ENCODE assay signal across 16 cellular contexts in the genomic region with DNA sequence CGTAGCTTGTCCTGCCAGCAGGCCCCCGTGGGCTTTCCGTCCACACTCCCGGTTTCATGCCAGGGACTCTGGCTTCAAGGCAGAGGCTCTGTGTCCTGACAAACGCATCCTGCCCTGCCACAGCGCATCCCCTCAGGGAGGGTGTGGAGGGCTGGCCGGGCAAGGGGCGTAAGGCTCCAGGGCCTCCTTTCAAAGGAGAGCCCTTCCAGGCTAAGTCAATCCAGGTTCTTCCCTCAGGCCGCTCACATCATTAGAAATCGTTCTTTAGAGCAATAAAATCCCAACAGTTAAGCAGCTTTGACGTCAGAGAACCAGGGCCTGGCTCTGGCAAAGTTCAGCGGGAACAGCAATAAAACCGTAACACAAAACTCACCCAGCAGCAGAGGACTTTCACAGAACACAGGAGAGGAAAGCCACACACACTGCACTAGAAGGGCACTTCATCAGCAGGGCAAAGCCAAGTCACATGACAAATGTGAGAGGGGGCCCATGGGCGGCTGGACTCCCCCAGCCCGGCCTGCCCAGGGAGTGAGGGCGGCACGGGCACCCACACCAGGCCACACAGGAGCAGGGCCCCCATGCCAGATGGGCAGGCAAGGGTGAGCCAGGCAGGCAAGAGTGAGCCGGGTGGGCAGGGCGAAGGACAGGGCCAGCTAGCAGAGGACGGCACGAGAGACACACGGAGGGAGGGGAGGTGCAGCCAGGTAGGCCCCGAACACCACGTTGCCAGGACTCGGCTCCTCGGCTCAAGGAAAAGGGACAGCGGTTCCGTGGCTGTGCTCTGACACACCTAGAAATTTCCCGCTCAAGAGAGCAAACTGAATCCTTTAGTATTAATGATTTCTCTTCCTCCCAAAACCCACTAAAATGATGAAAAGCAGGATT. TPM values are rescaled to one million over a fixed set of nuclear protein-coding genes. Genes with fewer than 3 reads are reported as not detected.
A peak's percentile ranks its signal among the peaks of the same experiment; 100 is the strongest.
DNase-seq lines count a peak whose midpoint lies in the region; ATAC-seq, FAIRE-seq and TF ChIP-seq lines count a peak whose summit lies in the region.
"Had no signal": no experiment of that assay in that cellular context is flagged by ENCODE, and none has a peak within 500 bp of the region (broad histone marks: within the 10 kb centered on the region; RNA-seq: fewer than 3 reads in every experiment).

No MANE protein-coding gene starts in this region.

- intact Hi-C loops in Right ventricle myocardium superior (cut with DNase I), result no loop called here
- intact Hi-C loops in pancreas (cut with DNase I), result no loop called here
- intact Hi-C loops in activated CD4-positive, alpha-beta T cell treated with anti-CD3 and anti-CD28 coated beads for 36 hours (cut with DNase I, micrococcal nuclease), result no loop called here

- 91% methylated on average over 24 of the region's 29 CpGs for WGBS in SK-N-SH (ENCODE audit: low lambda C conversion rate)
- 93 to 94% methylated on average over 29 of the region's 29 CpGs for WGBS in pancreas, 2 donors

- H3F3A ChIP-seq in SK-N-SH (replicated peaks; ENCODE audit: insufficient read depth), result no peaks in the 10 kb centered on the region

- H3K4me2 ChIP-seq in SK-N-SH, result no peak overlapping the region

- no peaks in the 10 kb centered on the region for H3K4me1 Mint-ChIP-seq in activated CD4-positive, alpha-beta T cell treated with anti-CD3 and anti-CD28 coated beads for 36 hours

- H3K27me3 ChIP-seq in SK-N-SH (ENCODE audit: insufficient read depth) (no peaks in the 10 kb centered on the region), pancreas (no peaks in the 10 kb centered on the region)
- H3K27me3 ChIP-seq: body of pancreas, ovary, SJCRH30 had no signal

- CTCF ChIA-PET in SK-N-SH (lab: Yijun Ruan, JAX), result interaction anchor here (1.2 kb wide), 1 partner anchor 120 kb away, joined by 3 read pairs; no protein-coding TSS in a partner anchor
- CTCF ChIA-PET in activated CD4-positive, alpha-beta T cell treated with anti-CD3 and anti-CD28 coated beads for 36 hours (lab: Charles Lee), result no interaction called here

- no peaks in the 10 kb centered on the region for H3K9me3 Mint-ChIP-seq in activated CD4-positive, alpha-beta T cell treated with anti-CD3 and anti-CD28 coated beads for 36 hours (ENCODE audit: low read depth)

- H2AFZ ChIP-seq in SK-N-SH (ENCODE audit: low read depth), result no peak overlapping the region

- FAIRE-seq in pancreas (lab: Jason Lieb, UNC) (peak; percentile 43), GM12892 (lab: Jason Lieb, UNC) (no peak)
- FAIRE-seq: endothelial cell of umbilical vein had no signal

- no peak for TF ChIP-seq EP300 in SK-N-SH (IDR thresholded peaks at IDR 0.05; ENCODE audit: borderline replicate concordance in 1 of 2, low read depth in 1 of 2, low read length in 1 of 2)

- H4K20me1 ChIP-seq in SK-N-SH (ENCODE audit: insufficient read depth), result no peaks in the 10 kb centered on the region

- H3K36me3 ChIP-seq in SK-N-SH (replicated peaks in 1 of 2; ENCODE audit: control insufficient read depth in 1 of 2, insufficient read depth in 2 of 2, low read length in 1 of 2) (peaks cover 6 to 12% of the 10 kb centered on the region in 2 experiments), pancreas (peaks cover 0 to 6% (median 0%) of the 10 kb centered on the region in 3 donors)
- H3K36me3 ChIP-seq: ovary, SJCRH30 had no signal

- H3K9me3 ChIP-seq in SK-N-SH (no peaks in the 10 kb centered on the region), pancreas (no peaks in the 10 kb centered on the region)
- H3K9me3 ChIP-seq: body of pancreas, ovary had no signal

- TF ChIP-seq POLR2A in GM12892 (IDR thresholded peaks at IDR 0.05; ENCODE audit: low read depth, low read length), result no peak

- TF ChIP-seq CTCF in 22Rv1 (IDR thresholded peaks at IDR 0.05) (no peak), SK-N-SH (IDR thresholded peaks at IDR 0.05) (no peak), pancreas (IDR thresholded peaks at IDR 0.05) (no peak)

- no peak for TF ChIP-seq RAD21 in SK-N-SH (IDR thresholded peaks at IDR 0.05; ENCODE audit: low read length)

- H3K9ac ChIP-seq in SK-N-SH, result no peak overlapping the region

- POLR2A ChIA-PET in SK-N-SH (lab: Yijun Ruan, JAX), result interaction anchor here (1.3 to 1.4 kb wide), 2 partner anchors 20 to 73 kb away, joined by 3 to 5 read pairs; no protein-coding TSS in a partner anchor
- POLR2A ChIA-PET in activated CD4-positive, alpha-beta T cell treated with anti-CD3 and anti-CD28 coated beads for 36 hours (lab: Charles Lee), result no interaction called here

- H3K27me3 Mint-ChIP-seq in activated CD4-positive, alpha-beta T cell treated with anti-CD3 and anti-CD28 coated beads for 36 hours, result no peaks in the 10 kb centered on the region

- peak; percentile 74 for DNase-seq in SK-N-SH
- DNase-seq in Right ventricle myocardium superior, result no peak
- DNase-seq in pancreas, result no peak
- DNase-seq in GM12892 (ENCODE audit: insufficient read length), result no peak
- no peak for DNase-seq in HCEC 1CT
- DNase-seq in activated CD4-positive, alpha-beta T cell treated with anti-CD3 and anti-CD28 coated beads for 36 hours, result no peak
- DNase-seq: activated CD4-positive, alpha-beta T cell treated with anti-CD3 and anti-CD28 coated beads for 48 hours; body of pancreas; DMS79 treated with DMSO at 0.1 percent for 48 hours; MV-4-11; ovary; SJCRH30 had no signal

- peaks cover 4% of the 10 kb centered on the region; the same call in 1 of the 2 replicates for H3K79me2 ChIP-seq in SK-N-SH (ENCODE audit: insufficient read depth)

- H3K36me3 Mint-ChIP-seq in activated CD4-positive, alpha-beta T cell treated with anti-CD3 and anti-CD28 coated beads for 36 hours (ENCODE audit: low read depth), result peaks cover 16% of the 10 kb centered on the region

- H3K4me3 Mint-ChIP-seq in activated CD4-positive, alpha-beta T cell treated with anti-CD3 and anti-CD28 coated beads for 36 hours, result no peak overlapping the region
- H3K4me3 Mint-ChIP-seq: activated T-helper 1 cell treated with anti-CD3 and anti-CD28 coated beads, Interleukin-12 subunit alpha, Interleukin-12 subunit beta, Interleukin-2, Interleukin-4 antibody, amounts not matched to agents 30 ng/mL and 10 ng/mL and 1 ng/mL, durations not matched to agents 14 hours and 24 hours and 36 hours had no signal

- H3K4me1 ChIP-seq in SK-N-SH (ENCODE audit: control insufficient read depth in 1 of 2, insufficient read depth in 2 of 2, low read depth in 1 of 2, low read length in 1 of 2) (peaks cover 0 to 21% of the 10 kb centered on the region in 2 experiments; a peak in 1 of 4 replicates), pancreas (no peaks in the 10 kb centered on the region)
- H3K4me1 ChIP-seq: SJCRH30 had no signal

- no peak overlapping the region for H3K27ac Mint-ChIP-seq in activated CD4-positive, alpha-beta T cell treated with anti-CD3 and anti-CD28 coated beads for 36 hours
- H3K27ac Mint-ChIP-seq: activated T-helper 1 cell treated with anti-CD3 and anti-CD28 coated beads, Interleukin-12 subunit alpha, Interleukin-12 subunit beta, Interleukin-2, Interleukin-4 antibody, amounts not matched to agents 30 ng/mL and 10 ng/mL and 1 ng/mL, durations not matched to agents 14 hours and 24 hours and 36 hours had no signal

- H3K4me3 ChIP-seq in SK-N-SH (ENCODE audit: low read depth in 2 of 2, low read length in 1 of 2) (no peak overlapping the region), pancreas (no peak overlapping the region)
- H3K4me3 ChIP-seq: body of pancreas, ovary, SJCRH30 had no signal

- ATAC-seq in Right ventricle myocardium superior (ENCODE audit: poor library complexity), result peak; percentile 53
- ATAC-seq in pancreas, result no peak
- no peak for ATAC-seq in activated CD4-positive, alpha-beta T cell treated with anti-CD3 and anti-CD28 coated beads for 36 hours
- no peak for ATAC-seq in HG03520 (IDR thresholded peaks at IDR 0.05; ENCODE audit: unreplicated experiment)
- ATAC-seq: body of pancreas had no signal

- no peaks in the 10 kb centered on the region for H3K9me2 ChIP-seq in SK-N-SH

- H3K27ac ChIP-seq in 22Rv1 (peak overlapping the region; percentile 50), SK-N-SH (ENCODE audit: low read depth in 2 of 2, low read length in 1 of 2) (peak overlapping the region in 1 of 2 experiments; percentile 47; a peak in 1 of 4 replicates), pancreas (no peak overlapping the region)
- H3K27ac ChIP-seq: body of pancreas, ovary, SJCRH30 had no signal

TF ChIP-seq in SK-N-SH, 30 proteins besides CTCF, POLR2A, EP300 and RAD21:
- TF ChIP-seq, protein P1, sequence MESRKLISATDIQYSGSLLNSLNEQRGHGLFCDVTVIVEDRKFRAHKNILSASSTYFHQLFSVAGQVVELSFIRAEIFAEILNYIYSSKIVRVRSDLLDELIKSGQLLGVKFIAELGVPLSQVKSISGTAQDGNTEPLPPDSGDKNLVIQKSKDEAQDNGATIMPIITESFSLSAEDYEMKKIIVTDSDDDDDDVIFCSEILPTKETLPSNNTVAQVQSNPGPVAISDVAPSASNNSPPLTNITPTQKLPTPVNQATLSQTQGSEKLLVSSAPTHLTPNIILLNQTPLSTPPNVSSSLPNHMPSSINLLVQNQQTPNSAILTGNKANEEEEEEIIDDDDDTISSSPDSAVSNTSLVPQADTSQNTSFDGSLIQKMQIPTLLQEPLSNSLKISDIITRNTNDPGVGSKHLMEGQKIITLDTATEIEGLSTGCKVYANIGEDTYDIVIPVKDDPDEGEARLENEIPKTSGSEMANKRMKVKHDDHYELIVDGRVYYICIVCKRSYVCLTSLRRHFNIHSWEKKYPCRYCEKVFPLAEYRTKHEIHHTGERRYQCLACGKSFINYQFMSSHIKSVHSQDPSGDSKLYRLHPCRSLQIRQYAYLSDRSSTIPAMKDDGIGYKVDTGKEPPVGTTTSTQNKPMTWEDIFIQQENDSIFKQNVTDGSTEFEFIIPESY (IDR thresholded peaks at IDR 0.05; ENCODE audit: borderline replicate concordance, low read depth), result no peak
- TF ChIP-seq SMC3 (IDR thresholded peaks at IDR 0.05; ENCODE audit: low read depth, low read length) (no peak), FOXJ3 (CRISPR knock-in tag; IDR thresholded peaks at IDR 0.05) (no peak; the same call in 1 of the 2 replicates), JUND (IDR thresholded peaks at IDR 0.05) (no peak)

RNA-seq across cellular contexts. Expression of a gene that starts 52.0 kb away (rescaled TPM):
- polyA plus RNA-seq in SK-N-SH (2012; rRNA removed), result 3.9 and 5.5 TPM in 2 replicates
- 3.1 and 3.9 TPM in 2 replicates for polyA plus RNA-seq in SK-N-SH (2012; cell fraction: cytosol; rRNA removed)
- polyA plus RNA-seq in SK-N-SH (2012; cell fraction: nucleus; rRNA removed), result 16.0 and 17.0 TPM in 2 replicates
- total RNA-seq in Right ventricle myocardium superior, result 24.9 TPM
- total RNA-seq in pancreas, result 10 to 100 TPM; 14.7 to 31.8 (median 17.5) TPM
- polyA plus RNA-seq in pancreas, result 10 to 100 TPM in 1 of 2 donors, 1 to 10 TPM in 1; 8.2 to 12.6 TPM
- 4.6 TPM for polyA plus RNA-seq in GM12892 (2012; ENCODE audit: missing spikeins)
- total RNA-seq in activated CD4-positive, alpha-beta T cell treated with anti-CD3 and anti-CD28 coated beads for 36 hours, result 10 to 100 TPM; 25.4 to 30.4 TPM
